Comparison of ENCODE assay signal across 30 cellular contexts in the genomic region with DNA sequence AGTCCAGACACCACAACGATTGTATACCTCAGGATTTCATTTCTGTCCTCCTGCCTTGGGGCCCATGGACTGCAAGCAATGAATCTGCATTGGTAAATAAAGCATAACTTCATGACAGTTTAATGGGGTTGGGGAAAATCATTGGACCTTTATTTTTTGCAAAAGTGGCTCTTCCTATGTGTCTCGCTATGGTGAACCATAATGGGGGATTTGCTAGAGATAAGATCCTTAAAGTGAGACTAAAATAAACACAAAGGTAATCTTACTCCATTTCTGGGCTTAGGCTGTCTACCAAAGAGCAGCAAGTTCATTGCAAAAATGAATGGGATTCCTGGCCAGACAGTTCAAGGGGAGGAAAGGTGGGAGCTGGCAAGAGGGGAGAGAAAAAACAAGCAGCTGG.
"Had no signal": no experiment of that assay in that cellular context is flagged by ENCODE, and none has a peak within 500 bp of the region (broad histone marks: within the 10 kb centered on the region; RNA-seq: fewer than 3 reads in every experiment).

No MANE protein-coding gene starts in this region.

- H3K36me3 Mint-ChIP-seq: immature natural killer cell; memory B cell; stimulated activated naive B cell treated with anti-CD40 and anti-IgM and Interleukin-4, amounts not matched to agents 10 μg/mL and 1 μg/mL and 100 μg/mL, for 72 hours had no signal

- H3K9me3 Mint-ChIP-seq: central memory CD8-positive, alpha-beta T cell; stimulated activated naive CD8-positive, alpha-beta T cell treated with anti-CD3 and anti-CD28 coated beads, Interleukin-15, Interleukin-2, amounts not matched to agents 100 ng/mL and 50 ng/mL, for 24 hours had no signal

- H3K4me3 Mint-ChIP-seq: central memory CD8-positive, alpha-beta T cell; immature natural killer cell; memory B cell; naive thymus-derived CD4-positive, alpha-beta T cell; stimulated activated naive B cell treated with anti-CD40 and anti-IgM and Interleukin-4, amounts not matched to agents 10 μg/mL and 1 μg/mL and 100 μg/mL, for 72 hours; stimulated activated naive CD8-positive, alpha-beta T cell treated with anti-CD3 and anti-CD28 coated beads, Interleukin-15, Interleukin-2, amounts not matched to agents 100 ng/mL and 50 ng/mL, for 24 hours had no signal

- FAIRE-seq: endometrium had no signal

- H3K4me1 Mint-ChIP-seq: central memory CD8-positive, alpha-beta T cell; immature natural killer cell; memory B cell; naive thymus-derived CD4-positive, alpha-beta T cell; stimulated activated naive B cell treated with anti-CD40 and anti-IgM and Interleukin-4, amounts not matched to agents 10 μg/mL and 1 μg/mL and 100 μg/mL, for 72 hours had no signal

- H3K27ac Mint-ChIP-seq: immature natural killer cell; memory B cell; naive thymus-derived CD4-positive, alpha-beta T cell; stimulated activated naive B cell treated with anti-CD40 and anti-IgM and Interleukin-4, amounts not matched to agents 10 μg/mL and 1 μg/mL and 100 μg/mL, for 72 hours; stimulated activated naive CD8-positive, alpha-beta T cell treated with anti-CD3 and anti-CD28 coated beads, Interleukin-15, Interleukin-2, amounts not matched to agents 100 ng/mL and 50 ng/mL, for 24 hours had no signal

- H3K4me3 ChIP-seq: cardiac muscle cell, colonic mucosa, esophagus squamous epithelium, gastrocnemius medialis, lung, mucosa of descending colon, ovary, psoas muscle, sigmoid colon, thoracic aorta, tibial nerve, upper lobe of left lung, uterus had no signal

- H3K9me3 ChIP-seq: colonic mucosa, esophagus squamous epithelium, gastrocnemius medialis, mucosa of descending colon, ovary, thoracic aorta, tibial nerve, upper lobe of left lung, uterus had no signal

- H3K4me1 ChIP-seq: colonic mucosa, gastrocnemius medialis, psoas muscle, sigmoid colon, tibial nerve, upper lobe of left lung, uterus had no signal

- DNase-seq: colonic mucosa; dermis blood vessel endothelial cell; effector memory CD4-positive, alpha-beta T cell; erythroblast; esophagus squamous epithelium; gastrocnemius medialis; head of caudate nucleus; immature natural killer cell; islet precursor cell; kidney glomerular epithelial cell; left colon; mucosa of descending colon; naive thymus-derived CD4-positive, alpha-beta T cell; nucleus accumbens; ovary; posterior cingulate gyrus; psoas muscle; right cardiac atrium; sigmoid colon; stimulated activated naive B cell treated with anti-CD40 and anti-IgM and Interleukin-4, amounts not matched to agents 10 μg/mL and 1 μg/mL and 100 μg/mL, for 72 hours; uterus had no signal

- H3K27ac ChIP-seq: cardiac muscle cell, colonic mucosa, esophagus squamous epithelium, gastrocnemius medialis, ovary, psoas muscle, sigmoid colon, thoracic aorta, tibial nerve, upper lobe of left lung, uterus had no signal

- H3K36me3 ChIP-seq: cardiac muscle cell, colonic mucosa, esophagus squamous epithelium, gastrocnemius medialis, ovary, sigmoid colon, thoracic aorta, tibial nerve, upper lobe of left lung, uterus had no signal

- H3K27me3 ChIP-seq: cardiac muscle cell, colonic mucosa, esophagus squamous epithelium, gastrocnemius medialis, ovary, sigmoid colon, tibial nerve, upper lobe of left lung, uterus had no signal
